ENCODE assay signal across 8 cellular contexts in the genomic region with DNA sequence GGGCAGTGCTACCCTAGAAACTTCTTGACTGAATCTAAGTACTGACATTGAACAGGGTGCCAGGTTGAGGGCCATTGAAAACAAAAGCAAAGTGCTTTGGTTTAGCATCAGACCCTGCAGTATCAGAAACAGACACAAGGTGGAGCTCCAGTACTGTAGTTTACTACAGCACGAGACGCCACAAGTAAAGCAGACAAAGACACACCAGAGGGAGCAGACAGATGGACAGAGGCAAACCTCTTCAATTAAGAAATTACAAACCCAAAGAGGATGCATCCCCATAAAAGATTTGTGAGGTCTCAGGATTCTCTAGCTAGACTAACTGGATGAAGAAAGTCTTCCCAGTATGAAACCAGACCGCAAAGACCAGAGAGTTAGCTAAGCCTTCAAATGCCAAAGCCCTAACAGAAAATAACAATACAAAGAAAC. TPM values are rescaled to one million over a fixed set of nuclear protein-coding genes. Genes with fewer than 3 reads are reported as not detected.
DNase-seq lines count a peak whose midpoint lies in the region; ATAC-seq and TF ChIP-seq lines count a peak whose summit lies in the region.

No MANE protein-coding gene starts in this region.

- H3K36me3 ChIP-seq in lower lobe of right lung = no peaks in the 10 kb centered on the region

- H3K27me3 Mint-ChIP-seq in activated CD4-positive, alpha-beta T cell treated with anti-CD3 and anti-CD28 coated beads, Interleukin-2, amount 10 ng/mL, durations not matched to agents 24 days and 14 days = no peaks in the 10 kb centered on the region

- no peaks in the 10 kb centered on the region for H3K27me3 ChIP-seq in lower lobe of right lung (ENCODE audit: low read depth)

- peaks cover 41% of the 10 kb centered on the region for H3K36me3 Mint-ChIP-seq in activated CD4-positive, alpha-beta T cell treated with anti-CD3 and anti-CD28 coated beads, Interleukin-2, amount 10 ng/mL, durations not matched to agents 24 days and 14 days (ENCODE audit: low read depth)

- no peak overlapping the region for H3K27ac ChIP-seq in lower lobe of right lung

- ATAC-seq in GM19397 (IDR thresholded peaks at IDR 0.05; ENCODE audit: unreplicated experiment) = peak; percentile 91
- peak; percentile 99 for ATAC-seq in HG03460 (IDR thresholded peaks at IDR 0.05; ENCODE audit: unreplicated experiment)
- ATAC-seq in lower lobe of right lung = peak; percentile 97

- H3K4me3 ChIP-seq in lower lobe of right lung = no peak overlapping the region

- H3K4me1 Mint-ChIP-seq in activated CD4-positive, alpha-beta T cell treated with anti-CD3 and anti-CD28 coated beads, Interleukin-2, amount 10 ng/mL, durations not matched to agents 24 days and 14 days = peaks cover 34% of the 10 kb centered on the region

- H3K9me3 Mint-ChIP-seq in activated CD4-positive, alpha-beta T cell treated with anti-CD3 and anti-CD28 coated beads, Interleukin-2, amount 10 ng/mL, durations not matched to agents 24 days and 14 days = peaks cover 7% of the 10 kb centered on the region

- peak; percentile 91 for TF ChIP-seq CTCF in lower lobe of right lung (IDR thresholded peaks at IDR 0.05)

- H3K27ac Mint-ChIP-seq in activated CD4-positive, alpha-beta T cell treated with anti-CD3 and anti-CD28 coated beads, Interleukin-2, amount 10 ng/mL, durations not matched to agents 24 days and 14 days = peak overlapping the region; percentile 53

- H3K9me3 ChIP-seq in lower lobe of right lung = peaks cover 20% of the 10 kb centered on the region

- DNase-seq in CD1c-positive myeloid dendritic cell (ENCODE audit: extremely low spot score) = peak; percentile 87
- DNase-seq in NCI-H69 (lab: John Stamatoyannopoulos, UW) = peak; percentile 80
- DNase-seq in activated CD4-positive, alpha-beta T cell treated with anti-CD3 and anti-CD28 coated beads, Interleukin-2, amount 10 ng/mL, durations not matched to agents 24 days and 14 days = peak; percentile 95
- peak; percentile 90 for DNase-seq in dermis blood vessel endothelial cell
- no peak for DNase-seq in lower lobe of right lung
- peak; percentile 59 for DNase-seq in stimulated activated CD8-positive, alpha-beta memory T cell treated with anti-CD3 and anti-CD28 coated beads, Interleukin-15, amount 100 ng/mL, for 24 hours (ENCODE audit: low read depth)

- intact Hi-C loops in activated CD4-positive, alpha-beta T cell treated with anti-CD3 and anti-CD28 coated beads, Interleukin-2, amount 10 ng/mL, durations not matched to agents 24 days and 14 days (cut with micrococcal nuclease) = loop anchor here (1.0 to 10.0 kb wide), 4 partner anchors 15 to 1057 kb away; no protein-coding TSS in a partner anchor
- intact Hi-C loops in lower lobe of right lung (cut with DNase I) = loop anchor here (5.0 kb wide), 1 partner anchor 209 kb away; no protein-coding TSS in a partner anchor

- peaks cover 13% of the 10 kb centered on the region for H3K4me1 ChIP-seq in lower lobe of right lung

- H3K4me3 Mint-ChIP-seq in activated CD4-positive, alpha-beta T cell treated with anti-CD3 and anti-CD28 coated beads, Interleukin-2, amount 10 ng/mL, durations not matched to agents 24 days and 14 days = no peak overlapping the region

RNA-seq across cellular contexts. Expression of gene TOP2B, which starts 16.6 kb away (rescaled TPM):
- 137 and 147 TPM in 2 replicates for total RNA-seq in activated CD4-positive, alpha-beta T cell treated with anti-CD3 and anti-CD28 coated beads, Interleukin-2, amount 10 ng/mL, durations not matched to agents 24 days and 14 days
- total RNA-seq in dermis blood vessel endothelial cell = 95.5 and 163 TPM in 2 replicates
- 92.1 TPM for total RNA-seq in lower lobe of right lung
